In genomic region chr1:11495579-11495978, GRCh38 we compare ENCODE assay signal across 28 cellular contexts. TPM values are rescaled to one million over a fixed set of nuclear protein-coding genes. Genes with fewer than 3 reads are reported as not detected.
"Had no signal": no experiment of that assay in that cellular context is flagged by ENCODE, and none has a peak within 500 bp of the region (broad histone marks: within the 10 kb centered on the region; RNA-seq: fewer than 3 reads in every experiment).

No MANE protein-coding gene starts in this region.

- H3K4me1 Mint-ChIP-seq: nephron; stimulated activated effector memory CD8-positive, alpha-beta T cell treated with anti-CD3 and anti-CD28 coated beads, Interleukin-12 subunit alpha, Interleukin-12 subunit beta, amount 100 ng/mL, for 72 hours had no signal

- H3K4me3 ChIP-seq: colonic mucosa, gastrocnemius medialis, left lung, neural progenitor cell, ovary, right lobe of liver, stomach, thyroid gland, vagina had no signal

- H3K9me3 Mint-ChIP-seq: dendritic cell treated with granulocyte-macrophage colony-stimulating factor and Interleukin-4, amounts not matched to agents 40 ng/mL and 50 ng/mL, for 4 days; endodermal cell; stimulated activated effector memory CD8-positive, alpha-beta T cell treated with anti-CD3 and anti-CD28 coated beads, Interleukin-12 subunit alpha, Interleukin-12 subunit beta, amount 100 ng/mL, for 72 hours had no signal

- H2AFZ ChIP-seq: neural progenitor cell had no signal

- H3K4me1 ChIP-seq: colonic mucosa, gastrocnemius medialis, left lung, right lobe of liver, stomach, thyroid gland, vagina had no signal

- H3K36me3 Mint-ChIP-seq: stimulated activated effector memory CD8-positive, alpha-beta T cell treated with anti-CD3 and anti-CD28 coated beads, Interleukin-12 subunit alpha, Interleukin-12 subunit beta, amount 100 ng/mL, for 72 hours had no signal

- H3K4me2 ChIP-seq: neural progenitor cell had no signal

- H3K36me3 ChIP-seq: colonic mucosa, gastrocnemius medialis, left lung, neural progenitor cell, ovary, right lobe of liver, stomach, thyroid gland, vagina had no signal

- H3K4me3 Mint-ChIP-seq: dendritic cell treated with granulocyte-macrophage colony-stimulating factor and Interleukin-4, amounts not matched to agents 40 ng/mL and 50 ng/mL, for 4 days; endodermal cell; naive thymus-derived CD4-positive, alpha-beta T cell; nephron; neural progenitor cell; stimulated activated effector memory CD8-positive, alpha-beta T cell treated with anti-CD3 and anti-CD28 coated beads, Interleukin-12 subunit alpha, Interleukin-12 subunit beta, amount 100 ng/mL, for 72 hours had no signal

- H3K27me3 ChIP-seq: colonic mucosa, ovary, right lobe of liver, thyroid gland, vagina had no signal

- H3K27ac Mint-ChIP-seq: dendritic cell treated with granulocyte-macrophage colony-stimulating factor and Interleukin-4, amounts not matched to agents 40 ng/mL and 50 ng/mL, for 4 days; endodermal cell; naive thymus-derived CD4-positive, alpha-beta T cell; nephron; neural progenitor cell; stimulated activated effector memory CD8-positive, alpha-beta T cell treated with anti-CD3 and anti-CD28 coated beads, Interleukin-12 subunit alpha, Interleukin-12 subunit beta, amount 100 ng/mL, for 72 hours had no signal

- H3K9me3 ChIP-seq: colonic mucosa, gastrocnemius medialis, left lung, ovary, right lobe of liver, thyroid gland, vagina had no signal

- H3K27ac ChIP-seq: colonic mucosa, epithelial cell of prostate, gastrocnemius medialis, left lung, neural progenitor cell, ovary, right lobe of liver, stomach, thyroid gland, vagina had no signal

- ATAC-seq: esophagus mucosa; gastrocnemius medialis; left cardiac atrium; left lung; naive thymus-derived CD4-positive, alpha-beta T cell; stimulated activated effector memory CD8-positive, alpha-beta T cell treated with anti-CD3 and anti-CD28 coated beads, Interleukin-12 subunit alpha, Interleukin-12 subunit beta, amount 100 ng/mL, for 72 hours had no signal

- H3K9ac ChIP-seq: neural progenitor cell had no signal

- DNase-seq: colonic mucosa; effector CD8-positive, alpha-beta T cell; endodermal cell; foreskin fibroblast; gastrocnemius medialis; left cardiac atrium; left lung; mesenchymal stem cell; midbrain; naive thymus-derived CD4-positive, alpha-beta T cell; ovary; stimulated activated CD4-positive, alpha-beta T cell treated with anti-CD3 and anti-CD28 coated beads, Interleukin-2, amount 100 ng/mL, for 24 hours; stimulated activated CD4-positive, alpha-beta T cell treated with anti-CD3 and anti-CD28 coated beads, Interleukin-4, amount 100 ng/mL, for 24 hours; stimulated activated naive CD4-positive, alpha-beta T cell treated with Interleukin-2 at 50 U/mL for 16 hours; stomach; thyroid gland; trophoblast cell had no signal

RNA-seq across cellular contexts. Expression of gene DISP3, which starts 16.6 kb away (rescaled TPM):
- total RNA-seq: esophagus mucosa, gastrocnemius medialis, lower leg skin, skeletal muscle tissue, subcutaneous adipose tissue, thyroid gland, vagina had no signal
